9 cellular contexts compared by ENCODE assay signal in genomic region chr19:53308339-53308811, GRCh38.
DNase-seq lines count a peak whose midpoint lies in the region; ATAC-seq and TF ChIP-seq lines count a peak whose summit lies in the region.
"Had no signal": no experiment of that assay in that cellular context is flagged by ENCODE, and none has a peak within 500 bp of the region (broad histone marks: within the 10 kb centered on the region; RNA-seq: fewer than 3 reads in every experiment).

No MANE protein-coding gene starts in this region.

- in situ Hi-C loops in T47D (cut with HindIII; ENCODE audit: low pct_unique_long_range_greater_than_20kb, low sequenced_read_pairs) = no loop called here

- ATAC-seq in GM21367 (IDR thresholded peaks at IDR 0.05; ENCODE audit: unreplicated experiment) = no peak
- ATAC-seq: GM12878 had no signal

- no peak overlapping the region for H3K4me3 ChIP-seq in AG04449 (ENCODE audit: low read depth, low read length)
- H3K4me3 ChIP-seq: GM12878 had no signal

- no peak for DNase-seq in AG04449 (ENCODE audit: low read depth, low spot score)
- peak; percentile 56 to 74 for DNase-seq in T47D (ENCODE audit: low read depth in 1 of 2, low spot score in 1 of 2)
- DNase-seq in left kidney (ENCODE audit: low read depth, low spot score) = peak; percentile 81
- DNase-seq in GF-D8 (lab: John Stamatoyannopoulos, UW) = no peak
- DNase-seq in activated effector memory CD4-positive, alpha-beta T cell treated with anti-CD3 and anti-CD28 coated beads, Interleukin-2, amount 50 U/mL, for 16 hours = no peak
- DNase-seq in HuH-7 (ENCODE audit: low spot score) = no peak

- CTCF ChIA-PET in AG04449 (lab: Yijun Ruan, JAX) = no interaction called here

- POLR2A ChIA-PET in AG04449 (lab: Yijun Ruan, JAX) = no interaction called here

- TF ChIP-seq CTCF in AG04449 (IDR thresholded peaks at IDR 0.05; ENCODE audit: insufficient read depth, low read length, missing control alignments) = peak; percentile 13
- peak; percentile 36; the same call in 1 of the 2 replicates for TF ChIP-seq CTCF in GM12874 (IDR thresholded peaks at IDR 0.05; ENCODE audit: insufficient read depth, low read depth, low read length)

Comparison
In these comparisons a context has a peak if more than half of its experiments do, and no peak if none do; other contexts are left out.
1. DNase-seq: peak in T47D (2 of 2) and left kidney (single experiment); none in AG04449 (single experiment), GF-D8 (single experiment), activated effector memory CD4-positive, alpha-beta T cell treated with anti-CD3 and anti-CD28 coated beads, Interleukin-2, amount 50 U/mL, for 16 hours (single experiment) and HuH-7 (single experiment).